ENCODE assay signal across 12 cellular contexts in genomic region chr1:27529638-27530018, GRCh38. TPM values are rescaled to one million over a fixed set of nuclear protein-coding genes. Genes with fewer than 3 reads are reported as not detected.
DNase-seq lines count a peak whose midpoint lies in the region; ATAC-seq and TF ChIP-seq lines count a peak whose summit lies in the region.
"Had no signal": no experiment of that assay in that cellular context is flagged by ENCODE, and none has a peak within 500 bp of the region (broad histone marks: within the 10 kb centered on the region; RNA-seq: fewer than 3 reads in every experiment).

No MANE protein-coding gene starts in this region.

- 62 to 78% (median 70%) methylated on average over 5 to 7 of the region's 7 CpGs for WGBS in heart left ventricle, 4 donors
- WGBS in urinary bladder, result 68% methylated on average over 7 of the region's 7 CpGs

- H3K4me2 ChIP-seq in neural cell (ENCODE audit: low read length), result no peak overlapping the region

- H3K9me2 ChIP-seq in neural cell (ENCODE audit: insufficient read depth, low read length), result no peaks in the 10 kb centered on the region

- DNase-seq in heart left ventricle (no peak), left cardiac atrium (no peak), colonic mucosa (no peak)
- no peak for DNase-seq in effector memory CD4-positive, alpha-beta T cell
- DNase-seq: activated naive CD8-positive, alpha-beta T cell treated with anti-CD3 and anti-CD28 coated beads, Interleukin-2, amount 50 U/mL, for 24 hours; NCI-H2227 treated with DMSO at 0.1 percent for 48 hours had no signal

- H3K9ac ChIP-seq in colonic mucosa (ENCODE audit: low read depth in 2 of 2, low read length in 2 of 2) (peak overlapping the region in 1 of 2 donors; percentile 88), neural cell (ENCODE audit: low read length) (peak overlapping the region; percentile 65)

- H2AFZ ChIP-seq in neural cell (ENCODE audit: low read depth, low read length), result no peak overlapping the region

- H3K9me3 ChIP-seq in heart left ventricle (no peaks in the 10 kb centered on the region), colonic mucosa (no peaks in the 10 kb centered on the region), neural cell (ENCODE audit: low read length) (no peaks in the 10 kb centered on the region)
- no peaks in the 10 kb centered on the region for H3K9me3 ChIP-seq in effector memory CD4-positive, alpha-beta T cell (ENCODE audit: control insufficient read depth, low read length)
- H3K9me3 ChIP-seq: HAP-1 had no signal

- no peak for TF ChIP-seq RAD21 in neural cell (conservative IDR thresholded peaks at IDR 0.05)

- peaks cover 0 to 25% (median 17%) of the 10 kb centered on the region in 9 donors for H3K36me3 ChIP-seq in heart left ventricle
- no peaks in the 10 kb centered on the region for H3K36me3 ChIP-seq in colonic mucosa
- H3K36me3 ChIP-seq in neural cell (ENCODE audit: insufficient read depth, low read length), result no peaks in the 10 kb centered on the region
- H3K36me3 ChIP-seq in urinary bladder (ENCODE audit: insufficient read depth), result no peaks in the 10 kb centered on the region
- H3K36me3 ChIP-seq in effector memory CD4-positive, alpha-beta T cell (ENCODE audit: control insufficient read depth, insufficient read depth, low read length), result peaks cover 2% of the 10 kb centered on the region
- H3K36me3 ChIP-seq: HAP-1 had no signal

- no peak for TF ChIP-seq CTCF in heart left ventricle (IDR thresholded peaks at IDR 0.05)
- TF ChIP-seq CTCF in colonic mucosa (IDR thresholded peaks at IDR 0.05), result no peak
- TF ChIP-seq CTCF in neural cell (IDR thresholded peaks at IDR 0.05; ENCODE audit: poor library complexity, severe bottlenecking), result no peak

- ATAC-seq in heart left ventricle, result no peak
- ATAC-seq in left cardiac atrium, result no peak
- no peak for ATAC-seq in GM21447 (IDR thresholded peaks at IDR 0.05; ENCODE audit: unreplicated experiment)
- no peak for ATAC-seq in HG02840 (IDR thresholded peaks at IDR 0.05; ENCODE audit: low FRiP score, unreplicated experiment)
- ATAC-seq: activated naive CD8-positive, alpha-beta T cell treated with anti-CD3 and anti-CD28 coated beads, Interleukin-2, amount 50 U/mL, for 24 hours; GM12878 had no signal

- no peak for TF ChIP-seq EP300 in neural cell (conservative IDR thresholded peaks at IDR 0.05; ENCODE audit: poor library complexity, severe bottlenecking)

- H4K20me1 ChIP-seq in neural cell (ENCODE audit: insufficient read depth), result no peaks in the 10 kb centered on the region

- no peak overlapping the region for H3K4me3 ChIP-seq in heart left ventricle
- no peak overlapping the region for H3K4me3 ChIP-seq in colonic mucosa
- H3K4me3 ChIP-seq in neural cell (ENCODE audit: low read length), result no peak overlapping the region
- H3K4me3 ChIP-seq in urinary bladder (ENCODE audit: low read depth, low read length), result no peak overlapping the region
- no peak overlapping the region for H3K4me3 ChIP-seq in effector memory CD4-positive, alpha-beta T cell (ENCODE audit: insufficient read depth, low read depth, low read length, poor library complexity, severe bottlenecking)
- H3K4me3 ChIP-seq: GM12878, HAP-1 had no signal

- H3F3A ChIP-seq in neural cell (ENCODE audit: insufficient read depth, low read length, poor library complexity, severe bottlenecking), result peaks cover 4% of the 10 kb centered on the region

- peaks cover 17 to 54% (median 48%) of the 10 kb centered on the region in 12 donors for H3K4me1 ChIP-seq in heart left ventricle
- peaks cover 27% of the 10 kb centered on the region for H3K4me1 ChIP-seq in colonic mucosa
- H3K4me1 ChIP-seq in urinary bladder (ENCODE audit: insufficient read depth), result peaks cover 1% of the 10 kb centered on the region
- H3K4me1 ChIP-seq in effector memory CD4-positive, alpha-beta T cell (ENCODE audit: control insufficient read depth, insufficient read depth, low read length, poor library complexity, severe bottlenecking), result peaks cover 39% of the 10 kb centered on the region

- H3K79me2 ChIP-seq in neural cell (replicated peaks; ENCODE audit: insufficient read depth, low read length), result no peaks in the 10 kb centered on the region

- H3K27me3 ChIP-seq in heart left ventricle (no peaks in the 10 kb centered on the region), colonic mucosa (no peaks in the 10 kb centered on the region), neural cell (ENCODE audit: insufficient read depth, low read depth, low read length) (no peaks in the 10 kb centered on the region)
- H3K27me3 ChIP-seq in effector memory CD4-positive, alpha-beta T cell (replicated peaks; ENCODE audit: control insufficient read depth, insufficient read depth, low read length, poor library complexity, severe bottlenecking), result no peaks in the 10 kb centered on the region

- no peak for TF ChIP-seq POLR2A in heart left ventricle (IDR thresholded peaks at IDR 0.05)

- H3K27ac ChIP-seq in heart left ventricle (peak overlapping the region; percentile 79 to 97 (median 90)), colonic mucosa (peak overlapping the region; percentile 76), neural cell (ENCODE audit: low read length) (peak overlapping the region; percentile 77), urinary bladder (ENCODE audit: low read depth) (peak overlapping the region; percentile 90)
- H3K27ac ChIP-seq in effector memory CD4-positive, alpha-beta T cell (ENCODE audit: insufficient read depth, low read length, poor library complexity, severe bottlenecking), result no peak overlapping the region

- intact Hi-C loops in heart left ventricle (cut with DNase I) (loop anchor here in 3 of 10 donors (5.0 to 10.0 kb wide), 4 partner anchors 37 to 125 kb away; partner anchors contain the start of genes AHDC1 (in 2 of the 3) and WASF2 (in 1 of the 3)), left cardiac atrium (cut with DNase I) (no loop called here), colonic mucosa (cut with DNase I) (no loop called here)

TF ChIP-seq in neural cell, 6 proteins besides CTCF, POLR2A, EP300 and RAD21:
- TF ChIP-seq TAF1 (IDR thresholded peaks at IDR 0.05; ENCODE audit: low read depth), result no peak
- TF ChIP-seq MXI1 (conservative IDR thresholded peaks at IDR 0.05; ENCODE audit: poor library complexity, severe bottlenecking), result no peak
- no peak for TF ChIP-seq EZH2 (IDR thresholded peaks at IDR 0.05; ENCODE audit: borderline replicate concordance, insufficient read depth, low read length, poor library complexity, severe bottlenecking)
- TF ChIP-seq REST (IDR thresholded peaks at IDR 0.05; ENCODE audit: borderline replicate concordance), result no peak
- no peak for TF ChIP-seq POLR2AphosphoS5 (IDR thresholded peaks at IDR 0.05)
- no peak for TF ChIP-seq SMC3 (conservative IDR thresholded peaks at IDR 0.05; ENCODE audit: poor library complexity)
TF ChIP-seq in neural cell: peak in this region for 0.

RNA-seq across cellular contexts. Expression of gene WASF2, which starts 39.7 kb away (rescaled TPM):
- 100 to 1,000 TPM in 1 of 9 donors, 10 to 100 TPM in 8; 27.5 to 103 (median 47.9) TPM for total RNA-seq in heart left ventricle
- 10 to 100 TPM; 14.2 to 52.0 TPM for polyA plus RNA-seq in heart left ventricle
- 10 to 100 TPM; 71.8 to 77.4 TPM for total RNA-seq in left cardiac atrium
- total RNA-seq in colonic mucosa, result 100 to 1,000 TPM; 120 to 168 TPM
- 2.5 and 3.3 TPM in 2 replicates for polyA plus RNA-seq in neural cell
- 7.5 and 9.3 TPM in 2 replicates for polyA minus RNA-seq in neural cell
- 40.7 TPM for total RNA-seq in urinary bladder
- 83.6 TPM for polyA plus RNA-seq in urinary bladder
